In genomic region chr1:4468804-4469514, GRCh38 we compare ENCODE assay signal across 20 cellular contexts.
"Had no signal": no experiment of that assay in that cellular context is flagged by ENCODE, and none has a peak within 500 bp of the region (broad histone marks: within the 10 kb centered on the region; RNA-seq: fewer than 3 reads in every experiment).

No MANE protein-coding gene starts in this region.

- H3K9me3 ChIP-seq: colonic mucosa, mucosa of descending colon, right atrium auricular region, sigmoid colon had no signal

- H3K4me3 ChIP-seq: colonic mucosa, mucosa of descending colon, right atrium auricular region, sigmoid colon, skin epidermis had no signal

- H3K27ac Mint-ChIP-seq: immature natural killer cell; stimulated activated naive B cell treated with anti-CD40 and anti-IgM and Interleukin-4, amounts not matched to agents 10 μg/mL and 1 μg/mL and 100 μg/mL, for 72 hours had no signal

- H3K4me1 ChIP-seq: colonic mucosa, right atrium auricular region, sigmoid colon had no signal

- H3K27ac ChIP-seq: colonic mucosa, right atrium auricular region, sigmoid colon, skin epidermis had no signal

- H3K36me3 ChIP-seq: colonic mucosa, right atrium auricular region, sigmoid colon had no signal

- H3K4me3 Mint-ChIP-seq: immature natural killer cell; naive thymus-derived CD8-positive, alpha-beta T cell; neural crest cell; stimulated activated naive B cell treated with anti-CD40 and anti-IgM and Interleukin-4, amounts not matched to agents 10 μg/mL and 1 μg/mL and 100 μg/mL, for 72 hours; stimulated activated naive CD8-positive, alpha-beta T cell treated with anti-CD3 and anti-CD28 coated beads, Interleukin-15, amount 100 ng/mL, for 72 hours had no signal

- H3K4me1 Mint-ChIP-seq: immature natural killer cell; naive thymus-derived CD8-positive, alpha-beta T cell; neural crest cell; stimulated activated naive B cell treated with anti-CD40 and anti-IgM and Interleukin-4, amounts not matched to agents 10 μg/mL and 1 μg/mL and 100 μg/mL, for 72 hours; stimulated activated naive CD8-positive, alpha-beta T cell treated with anti-CD3 and anti-CD28 coated beads, Interleukin-15, amount 100 ng/mL, for 72 hours had no signal

- H3K27me3 Mint-ChIP-seq: stimulated activated naive CD8-positive, alpha-beta T cell treated with anti-CD3 and anti-CD28 coated beads, Interleukin-15, amount 100 ng/mL, for 72 hours had no signal

- H3K9me3 Mint-ChIP-seq: immature natural killer cell; naive thymus-derived CD8-positive, alpha-beta T cell; neural crest cell; stimulated activated naive CD8-positive, alpha-beta T cell treated with anti-CD3 and anti-CD28 coated beads, Interleukin-15, amount 100 ng/mL, for 72 hours had no signal

- ATAC-seq: left colon; left ventricle myocardium superior; mucosa of descending colon; naive thymus-derived CD8-positive, alpha-beta T cell; stimulated activated naive B cell treated with anti-CD40 and anti-IgM and Interleukin-4, amounts not matched to agents 10 μg/mL and 1 μg/mL and 100 μg/mL, for 72 hours; stimulated activated naive CD8-positive, alpha-beta T cell treated with anti-CD3 and anti-CD28 coated beads, Interleukin-15, amount 100 ng/mL, for 72 hours had no signal

- H3K27me3 ChIP-seq: colonic mucosa, right atrium auricular region, sigmoid colon had no signal

- H3K36me3 Mint-ChIP-seq: immature natural killer cell; naive thymus-derived CD8-positive, alpha-beta T cell; stimulated activated naive B cell treated with anti-CD40 and anti-IgM and Interleukin-4, amounts not matched to agents 10 μg/mL and 1 μg/mL and 100 μg/mL, for 72 hours had no signal

- DNase-seq: colonic mucosa; dermis blood vessel endothelial cell; effector CD4-positive, alpha-beta T cell; foreskin melanocyte; immature natural killer cell; kidney; left colon; left ventricle myocardium superior; mesendoderm; mucosa of descending colon; naive thymus-derived CD8-positive, alpha-beta T cell; sigmoid colon; stimulated activated CD4-positive, alpha-beta T cell treated with anti-CD3 and anti-CD28 coated beads, Interleukin-2, amount 100 ng/mL, for 24 hours; stimulated activated CD4-positive, alpha-beta T cell treated with anti-CD3 and anti-CD28 coated beads, Interleukin-4, amount 100 ng/mL, for 4 hours; stimulated activated naive B cell treated with anti-CD40 and anti-IgM and Interleukin-4, amounts not matched to agents 10 μg/mL and 1 μg/mL and 100 μg/mL, for 72 hours; stimulated activated naive CD8-positive, alpha-beta T cell treated with anti-CD3 and anti-CD28 coated beads, Interleukin-15, amount 100 ng/mL, for 72 hours; trophoblast cell had no signal
